ENCODE assay signal across 8 cellular contexts in genomic region chr1:44775078-44775929, GRCh38. TPM values are rescaled to one million over a fixed set of nuclear protein-coding genes. Genes with fewer than 3 reads are reported as not detected.
DNase-seq lines count a peak whose midpoint lies in the region; TF ChIP-seq lines count a peak whose summit lies in the region.

Gene RPS8, plus strand, starts transcription at chr1:44775540. Its CDS starts 57 bp downstream, at chr1:44775597.

- H3K4me3 Mint-ChIP-seq in H9 (peak within 1 kb of the TSS; percentile 81 to 95), neural crest cell (peak within 1 kb of the TSS; percentile 90)

- H3K4ac ChIP-seq in H9 (ENCODE audit: low read depth, low read length): peak within 1 kb of the TSS; percentile 33; the same call in 1 of the 2 replicates

- no peaks in the 10 kb centered on the region for H3K27me3 ChIP-seq in H9 (ENCODE audit: insufficient read depth, low read length)
- H3K27me3 ChIP-seq in MG63: no peaks in the 10 kb centered on the region
- H3K27me3 ChIP-seq in stomach: no peaks in the 10 kb centered on the region

- H3K4me2 ChIP-seq in H9 (ENCODE audit: insufficient read depth, insufficient read length, low read length): peak within 1 kb of the TSS; percentile 99

- H3K36me3 Mint-ChIP-seq in H9 (ENCODE audit: insufficient read depth in 1 of 3, low read depth in 3 of 3): peaks cover 33 to 47% (median 46%) of the 10 kb centered on the region in 3 experiments
- H3K36me3 Mint-ChIP-seq in neural crest cell (ENCODE audit: low read depth): peaks cover 26% of the 10 kb centered on the region

- H2AFZ ChIP-seq in H9 (ENCODE audit: low read length): no peak within 1 kb of the TSS

- H3K36me3 ChIP-seq in MG63: peaks cover 47% of the 10 kb centered on the region
- H3K36me3 ChIP-seq in stomach: peaks cover 37 to 42% (median 38%) of the 10 kb centered on the region in 4 donors

- no peak within 1 kb of the TSS for H4K8ac ChIP-seq in H9 (replicated peaks; ENCODE audit: insufficient read length, low read depth, low read length)

- H4K5ac ChIP-seq in H9 (ENCODE audit: insufficient read length, low read depth, low read length): peak within 1 kb of the TSS; percentile 83

- H3K79me1 ChIP-seq in H9 (ENCODE audit: insufficient read depth, low read depth, low read length, poor library complexity, severe bottlenecking): peaks cover 2% of the 10 kb centered on the region

- peak within 1 kb of the TSS; percentile 94 for H3K14ac ChIP-seq in H9 (ENCODE audit: insufficient read depth, low read length)

- H3K9ac ChIP-seq in H9 (ENCODE audit: extremely low read depth, insufficient read length, low read length): peak within 1 kb of the TSS; percentile 98

- no peak within 1 kb of the TSS for H2BK5ac ChIP-seq in H9 (ENCODE audit: insufficient read length, low read length)

- peak within 1 kb of the TSS; percentile 96 to 98 (median 97) for H3K27ac Mint-ChIP-seq in H9
- peak within 1 kb of the TSS; percentile 95 for H3K27ac Mint-ChIP-seq in neural crest cell (ENCODE audit: unreplicated experiment)

- H3K4me3 ChIP-seq in MG63 (peak within 1 kb of the TSS; percentile 93), foreskin fibroblast (ENCODE audit: low read depth in 1 of 2, low read length in 2 of 2) (peak within 1 kb of the TSS; percentile 69 to 74), stomach (peak within 1 kb of the TSS; percentile 66 to 93 (median 82))

- H3K4me1 Mint-ChIP-seq in H9 (peaks cover 18 to 22% of the 10 kb centered on the region in 2 experiments), neural crest cell (peaks cover 36% of the 10 kb centered on the region)

- peak in 2 of 4 donors; percentile 75 to 93 for TF ChIP-seq POLR2A in stomach (IDR thresholded peaks at IDR 0.05)

- DNase-seq in G401 (ENCODE audit: low spot score): peak; percentile 95
- peak; percentile 93 for DNase-seq in H9
- DNase-seq in MG63: peak; percentile 90
- DNase-seq in SHP77 (lab: John Stamatoyannopoulos, UW): peak; percentile 90 to 94
- DNase-seq in activated gamma-delta T cell (lab: John Stamatoyannopoulos, UW): peak; percentile 50
- peak; percentile 89 to 97 for DNase-seq in foreskin fibroblast
- peak; percentile 86 for DNase-seq in neural crest cell (ENCODE audit: low read depth, low spot score)
- DNase-seq in stomach: peak; percentile 94

- no peak within 1 kb of the TSS for H2BK15ac ChIP-seq in H9 (ENCODE audit: low read depth, low read length)

- TF ChIP-seq EP300 in stomach (IDR thresholded peaks at IDR 0.05): no peak

- no peak within 1 kb of the TSS for H4K91ac ChIP-seq in H9 (ENCODE audit: insufficient read length, low read depth, low read length)

- H3K56ac ChIP-seq in H9 (ENCODE audit: insufficient read length, low read depth, low read length): no peak within 1 kb of the TSS

- H3T11ph ChIP-seq in H9 (ENCODE audit: low read length): peak within 1 kb of the TSS; percentile 23

- H4K20me1 ChIP-seq in H9 (ENCODE audit: control insufficient read depth, insufficient read depth, insufficient read length): peaks cover 4% of the 10 kb centered on the region

- peak within 1 kb of the TSS; percentile 83 for H3K18ac ChIP-seq in H9 (ENCODE audit: insufficient read length, low read depth, low read length)

- peak within 1 kb of the TSS; percentile 13 for H2AK5ac ChIP-seq in H9 (ENCODE audit: insufficient read length, low read length)

- H3K4me1 ChIP-seq in H9 (ENCODE audit: insufficient read depth, low read length) (no peaks in the 10 kb centered on the region), stomach (peaks cover 20 to 36% (median 31%) of the 10 kb centered on the region in 4 donors)

- H3K23ac ChIP-seq in H9 (ENCODE audit: insufficient read length, low read depth, low read length): no peak within 1 kb of the TSS

- no peak within 1 kb of the TSS for H2BK120ac ChIP-seq in H9 (ENCODE audit: low read depth, low read length, poor library complexity, severe bottlenecking)

- in situ Hi-C loops in G401 (cut with HindIII; ENCODE audit: low sequenced_read_pairs): no loop called here

- no peak for TF ChIP-seq CTCF in H9 (conservative IDR thresholded peaks at IDR 0.05)
- TF ChIP-seq CTCF in foreskin fibroblast (IDR thresholded peaks at IDR 0.05; ENCODE audit: low read depth, low read length): no peak
- no peak for TF ChIP-seq CTCF in neural crest cell (conservative IDR thresholded peaks at IDR 0.05)
- peak in 1 of 7 experiments; percentile 10 for TF ChIP-seq CTCF in stomach (IDR thresholded peaks at IDR 0.05)

- H3K79me2 ChIP-seq in H9 (ENCODE audit: insufficient read depth, low read length): peaks cover 17% of the 10 kb centered on the region; the same call in 1 of the 2 replicates

- H3K27ac ChIP-seq in H9 (ENCODE audit: insufficient read length, low read depth, low read length): peak within 1 kb of the TSS; percentile 6
- peak within 1 kb of the TSS; percentile 93 to 99 (median 95) for H3K27ac ChIP-seq in stomach

- intact Hi-C loops in stomach (cut with DNase I; ENCODE audit: low total_unique reads): no loop called here

- H2BK12ac ChIP-seq in H9 (ENCODE audit: insufficient read length, low read depth, low read length): no peak within 1 kb of the TSS

- WGBS in H9 (ENCODE audit: extremely low coverage, insufficient read length, low lambda C conversion rate): no CpG with 5 or more reads among the region's 65 CpGs
- 0 to 1% (median 0%) methylated on average over 47 to 65 of the region's 65 CpGs for WGBS in stomach, 5 donors

- H3K9me3 Mint-ChIP-seq in H9: 0 out of 5 replicates have a peak, but pooled peaks cover 0 to 4% of the 10 kb centered on the region in 2 experiments
- no peaks in the 10 kb centered on the region for H3K9me3 Mint-ChIP-seq in neural crest cell

- no peaks in the 10 kb centered on the region for H3K27me3 Mint-ChIP-seq in H9 (ENCODE audit: low read depth)
- no peaks in the 10 kb centered on the region for H3K27me3 Mint-ChIP-seq in neural crest cell (ENCODE audit: low read depth)

- no peaks in the 10 kb centered on the region for H3K9me3 ChIP-seq in H9 (ENCODE audit: control insufficient read depth, low read depth, low read length)
- no peaks in the 10 kb centered on the region for H3K9me3 ChIP-seq in MG63
- no peaks in the 10 kb centered on the region for H3K9me3 ChIP-seq in stomach

- no peak within 1 kb of the TSS for H2BK20ac ChIP-seq in H9 (ENCODE audit: low read depth, low read length, poor library complexity, severe bottlenecking)

- H3K23me2 ChIP-seq in H9 (ENCODE audit: insufficient read length, low read depth, low read length, poor library complexity, severe bottlenecking): peaks cover 11% of the 10 kb centered on the region

RNA-seq across cellular contexts. Expression of gene RPS8, which starts in this region (rescaled TPM):
- total RNA-seq in G401 (2014; rRNA removed; shearing (Covaris generic)): 3,222 and 3,561 TPM in 2 replicates
- total RNA-seq in H9 (2021) (2,591 and 2,595 TPM in 2 replicates), neural crest cell (2,216 and 2,317 TPM in 2 replicates), stomach (1,000 to 10,000 TPM in 4 of 5 donors, 100 to 1,000 TPM in 1; 322 to 2,657 (median 1,647) TPM)
- 2,690 and 3,127 TPM in 2 replicates for total RNA-seq in MG63 (2014; rRNA removed; shearing (Covaris generic); ENCODE audit: low replicate concordance)
- polyA plus RNA-seq in stomach: 1,000 to 10,000 TPM; 2,591 to 3,429 (median 3,008) TPM

Comparison
In these comparisons a context has a peak if more than half of its experiments do, and no peak if none do; other contexts are left out.
1. Peak in every context shown above with its lines: DNase-seq, H3K4me3 ChIP-seq and H3K27ac ChIP-seq.